In the genomic region with DNA sequence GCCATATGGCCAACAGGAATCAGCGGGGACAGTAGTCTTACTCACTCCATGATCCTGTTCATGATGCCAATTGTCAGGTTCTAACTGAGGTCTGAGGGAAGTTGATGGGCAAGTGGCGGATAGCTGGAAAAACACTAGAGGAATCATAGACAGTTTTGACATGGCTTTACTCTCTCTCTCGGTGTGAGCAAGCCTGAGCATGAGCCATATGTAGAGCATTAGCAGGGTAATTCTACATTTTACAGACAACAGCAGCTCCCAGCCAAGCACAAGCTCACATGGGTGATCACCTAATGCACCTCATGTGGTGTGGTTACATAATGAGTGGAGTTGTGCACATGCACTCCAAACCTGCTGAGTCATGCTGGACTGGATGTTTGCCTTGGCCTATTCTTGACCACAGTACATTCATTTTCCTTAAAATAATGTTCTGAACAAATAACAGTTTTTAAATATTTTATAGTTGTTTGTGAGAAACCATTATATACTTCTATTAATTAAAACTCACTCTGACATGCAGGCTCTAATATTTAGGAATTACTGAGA, we compare ENCODE assay signal across 14 cellular contexts.
DNase-seq lines count a peak whose midpoint lies in the region; TF ChIP-seq lines count a peak whose summit lies in the region.
"Had no signal": no experiment of that assay in that cellular context is flagged by ENCODE, and none has a peak within 500 bp of the region (broad histone marks: within the 10 kb centered on the region; RNA-seq: fewer than 3 reads in every experiment).

No MANE protein-coding gene starts in this region.

- no peak overlapping the region for H3K4me3 ChIP-seq in fibroblast of pulmonary artery (replicated peaks; ENCODE audit: low read depth, low read length)
- H3K4me3 ChIP-seq: right atrium auricular region had no signal

- TF ChIP-seq CTCF in fibroblast of pulmonary artery (IDR thresholded peaks at IDR 0.05; ENCODE audit: low read length, missing control alignments): no peak

- DNase-seq in NCI-H748 (lab: John Stamatoyannopoulos, UW; ENCODE audit: unreplicated experiment) (peak; percentile 14), NCI-H748 treated with DMSO at 0.1 percent for 48 hours (lab: John Stamatoyannopoulos, UW) (no peak), NCI-H69 (lab: John Stamatoyannopoulos, UW) (peak; percentile 7), fibroblast of pulmonary artery (ENCODE audit: low read depth) (peak; percentile 10), NK-92 (lab: John Stamatoyannopoulos, UW; ENCODE audit: unreplicated experiment) (no peak), NCI-H2107 (lab: John Stamatoyannopoulos, UW) (no peak), ecto neural progenitor cell (ENCODE audit: low spot score) (no peak)
- no peak for DNase-seq in central memory CD4-positive, alpha-beta T cell
- DNase-seq: activated naive CD4-positive, alpha-beta T cell treated with anti-CD3 and anti-CD28 coated beads, Interleukin-2, amount 50 U/mL, for 16 hours; COR-L47; NCI-H2029 treated with DMSO at 0.1 percent for 48 hours; SHP77; stimulated activated CD4-positive, alpha-beta T cell treated with anti-CD3 and anti-CD28 coated beads, Interleukin-4, amount 100 ng/mL, for 24 hours had no signal

Comparison
In these comparisons a context has a peak if more than half of its experiments do, and no peak if none do; other contexts are left out.
1. DNase-seq: peak in NCI-H748 (single experiment), NCI-H69 (single experiment) and fibroblast of pulmonary artery (single experiment); none in NCI-H748 treated with DMSO at 0.1 percent for 48 hours (single experiment), central memory CD4-positive, alpha-beta T cell (single experiment), NK-92 (single experiment), NCI-H2107 (single experiment) and ecto neural progenitor cell (single experiment).